Comparison of ENCODE assay signal across 10 cellular contexts in genomic region chr1:39106949-39107740, GRCh38.
DNase-seq lines count a peak whose midpoint lies in the region; ATAC-seq, FAIRE-seq and TF ChIP-seq lines count a peak whose summit lies in the region.
"Had no signal": no experiment of that assay in that cellular context is flagged by ENCODE, and none has a peak within 500 bp of the region (broad histone marks: within the 10 kb centered on the region; RNA-seq: fewer than 3 reads in every experiment).

No MANE protein-coding gene starts in this region.

- POLR2A ChIA-PET in A549 (lab: Yijun Ruan, JAX): interaction anchor here (0.5 to 1.3 kb wide), 3 partner anchors 74 to 181 kb away, joined by 3 to 5 read pairs (median 4); no protein-coding TSS in a partner anchor

- peak overlapping the region; percentile 86 for H3K4me2 ChIP-seq in A549
- H3K4me2 ChIP-seq in KMS-11: peak overlapping the region; percentile 94
- H3K4me2 ChIP-seq in mesendoderm (ENCODE audit: low read length): peak overlapping the region; percentile 89

- no peak overlapping the region for H2BK15ac ChIP-seq in mesendoderm (replicated peaks; ENCODE audit: low read depth)

- H3K4me1 ChIP-seq in A549 (peaks cover 63% of the 10 kb centered on the region), KMS-11 (ENCODE audit: low read depth, poor library complexity, severe bottlenecking) (peaks cover 45% of the 10 kb centered on the region), mesendoderm (ENCODE audit: control insufficient read depth, low read depth, low read length) (peaks cover 30% of the 10 kb centered on the region)

- DNase-seq in A549 (ENCODE audit: low read depth in 1 of 2, low spot score in 1 of 2) (no peak), dermis blood vessel endothelial cell (peak; percentile 62), mesendoderm (peak; percentile 50), cortex of kidney (lab: John Stamatoyannopoulos, UW) (no peak), NCI-H146 (lab: John Stamatoyannopoulos, UW) (no peak), NCI-H2196 treated with DMSO at 0.1 percent for 48 hours (lab: John Stamatoyannopoulos, UW; ENCODE audit: unreplicated experiment) (no peak)
- DNase-seq: CD4-positive, alpha-beta memory T cell had no signal

- H3K9me3 ChIP-seq in A549: no peaks in the 10 kb centered on the region

- H2AFZ ChIP-seq in KMS-11 (ENCODE audit: low read depth): no peak overlapping the region

- TF ChIP-seq EP300 in A549 (IDR thresholded peaks at IDR 0.05): no peak

- peak overlapping the region; percentile 81 for H3K4me3 ChIP-seq in A549
- H3K4me3 ChIP-seq in KMS-11 (IDR thresholded peaks at IDR 0.05; ENCODE audit: insufficient read depth, low read depth, low read length): no peak overlapping the region
- peak overlapping the region; percentile 11 for H3K4me3 ChIP-seq in mesendoderm (ENCODE audit: low read length)

- H3K23ac ChIP-seq in mesendoderm (ENCODE audit: low read length): no peak overlapping the region

- H3K56ac ChIP-seq in mesendoderm (ENCODE audit: low read length): peak overlapping the region; percentile 75

- no peak for ATAC-seq in A549
- ATAC-seq in GM18519 (IDR thresholded peaks at IDR 0.05; ENCODE audit: low FRiP score, unreplicated experiment): no peak

- H3K18ac ChIP-seq in mesendoderm (ENCODE audit: low read length): peak overlapping the region; percentile 64

- no peak overlapping the region for H4K8ac ChIP-seq in mesendoderm (ENCODE audit: low read depth, low read length)

- peaks cover 31% of the 10 kb centered on the region for H3K79me2 ChIP-seq in KMS-11 (ENCODE audit: insufficient read depth, low read depth)
- peaks cover 46% of the 10 kb centered on the region for H3K79me2 ChIP-seq in mesendoderm (ENCODE audit: control insufficient read depth, insufficient read depth, low read length)

- no peaks in the 10 kb centered on the region for H3K36me3 ChIP-seq in KMS-11 (ENCODE audit: insufficient read depth)
- no peaks in the 10 kb centered on the region for H3K36me3 ChIP-seq in mesendoderm (ENCODE audit: control insufficient read depth, insufficient read depth, low read length)

- H2AK5ac ChIP-seq in mesendoderm (ENCODE audit: low read length): peak overlapping the region; percentile 30

- TF ChIP-seq CTCF in A549 (IDR thresholded peaks at IDR 0.05): no peak
- no peak for TF ChIP-seq CTCF in KMS-11 (conservative IDR thresholded peaks at IDR 0.05; ENCODE audit: low read depth, low read length)

- peaks cover 9% of the 10 kb centered on the region for H3K79me1 ChIP-seq in mesendoderm (ENCODE audit: low read length)

- no peak overlapping the region for H3K4ac ChIP-seq in mesendoderm (ENCODE audit: low read depth, low read length)

- H3K9ac ChIP-seq in KMS-11 (peak overlapping the region; percentile 83; the same call in 1 of the 2 replicates), mesendoderm (ENCODE audit: low read length) (peak overlapping the region; percentile 84)

- WGBS in A549 (ENCODE audit: missing lambda C conversion rate): 29% methylated on average over 11 of the region's 11 CpGs
- no CpG with 5 or more reads among the region's 11 CpGs for WGBS in mesendoderm (ENCODE audit: extremely low coverage, insufficient coverage, low lambda C conversion rate)

- no peaks in the 10 kb centered on the region; the same call in 1 of the 2 replicates for H4K20me1 ChIP-seq in KMS-11 (ENCODE audit: insufficient read depth)

- no peak for FAIRE-seq in A549 (lab: Jason Lieb, UNC)
- FAIRE-seq: endometrium had no signal

- H4K5ac ChIP-seq in mesendoderm (ENCODE audit: low read length): no peak overlapping the region

- H3K27me3 ChIP-seq in KMS-11 (ENCODE audit: insufficient read depth, low read depth) (no peaks in the 10 kb centered on the region), mesendoderm (ENCODE audit: insufficient read depth, low read length, poor library complexity) (no peaks in the 10 kb centered on the region)

- no peak for TF ChIP-seq POLR2A in A549 (IDR thresholded peaks at IDR 0.05; ENCODE audit: low read length)

- TF ChIP-seq RAD21 in A549 (conservative IDR thresholded peaks at IDR 0.05 in 1 of 2, IDR thresholded peaks at IDR 0.05 in 1 of 2): no peak

- H2BK5ac ChIP-seq in mesendoderm (ENCODE audit: low read length): peak overlapping the region; percentile 25

- H3K27ac ChIP-seq in A549 (peak overlapping the region; percentile 84 to 99), KMS-11 (no peak overlapping the region), mesendoderm (ENCODE audit: low read depth, low read length) (peak overlapping the region; percentile 62)

- CTCF ChIA-PET in A549 (lab: Yijun Ruan, JAX): interaction anchor here (0.5 to 2.7 kb wide), 11 partner anchors 15 to 1200 kb away, joined by 3 to 19 read pairs (median 3); no protein-coding TSS in a partner anchor

- peak overlapping the region; percentile 39 for H2BK120ac ChIP-seq in mesendoderm (ENCODE audit: low read depth, low read length)

TF ChIP-seq in A549, 52 proteins besides CTCF, POLR2A, EP300 and RAD21:
- no peak for TF ChIP-seq RFX5 (IDR thresholded peaks at IDR 0.05)
- TF ChIP-seq TP53 (CRISPR knock-in tag; IDR thresholded peaks at IDR 0.05): no peak
- no peak for TF ChIP-seq ZNF302 (CRISPR knock-in tag; IDR thresholded peaks at IDR 0.05)
- no peak for TF ChIP-seq E2F6 (IDR thresholded peaks at IDR 0.05; ENCODE audit: borderline replicate concordance, low read depth)
- TF ChIP-seq CHD2 (IDR thresholded peaks at IDR 0.05; ENCODE audit: low read length, partially characterized antibody): no peak
- TF ChIP-seq SREBF2 (IDR thresholded peaks at IDR 0.05): no peak
- TF ChIP-seq CHD4 (IDR thresholded peaks at IDR 0.05; ENCODE audit: borderline replicate concordance): no peak
- TF ChIP-seq BHLHE40 (IDR thresholded peaks at IDR 0.05; ENCODE audit: low read depth, low read length): no peak
- no peak for TF ChIP-seq KDM1A (IDR thresholded peaks at IDR 0.05; ENCODE audit: low read depth)
- TF ChIP-seq FOSL2 (IDR thresholded peaks at IDR 0.05): no peak
- TF ChIP-seq FOSL2 (CRISPR knock-in tag; IDR thresholded peaks at IDR 0.05): no peak
- no peak for TF ChIP-seq FOXS1 (CRISPR knock-in tag; IDR thresholded peaks at IDR 0.05)
- TF ChIP-seq RCOR1 (IDR thresholded peaks at IDR 0.05; ENCODE audit: low read depth, low read length): no peak
- TF ChIP-seq JUNB (IDR thresholded peaks at IDR 0.05): no peak
- TF ChIP-seq JUN (IDR thresholded peaks at IDR 0.05): no peak
- TF ChIP-seq TFCP2L1 (CRISPR knock-in tag; IDR thresholded peaks at IDR 0.05): no peak
- TF ChIP-seq POLR2AphosphoS2 (conservative IDR thresholded peaks at IDR 0.05; ENCODE audit: low read length): no peak
- TF ChIP-seq REST (IDR thresholded peaks at IDR 0.05): no peak

Comparison
In these comparisons a context has a peak if more than half of its experiments do, and no peak if none do; other contexts are left out.
1. DNase-seq: peak in dermis blood vessel endothelial cell (single experiment) and mesendoderm (single experiment); none in A549 (0 of 2), cortex of kidney (single experiment), NCI-H146 (single experiment) and NCI-H2196 treated with DMSO at 0.1 percent for 48 hours (single experiment).
2. Peak in every context shown above with its lines, with median percentiles within 50 percentile points of each other: H3K4me2 ChIP-seq.